8 cellular contexts compared by ENCODE assay signal in genomic region chr17:7330099-7331015, GRCh38. TPM values are rescaled to one million over a fixed set of nuclear protein-coding genes. Genes with fewer than 3 reads are reported as not detected.
DNase-seq lines count a peak whose midpoint lies in the region; ATAC-seq and TF ChIP-seq lines count a peak whose summit lies in the region.

No MANE protein-coding gene starts in this region.

- H3F3A ChIP-seq in neural progenitor cell (ENCODE audit: low read depth) = peaks cover 22% of the 10 kb centered on the region

- peak overlapping the region; percentile 94 for H3K4me3 Mint-ChIP-seq in neural progenitor cell

- ATAC-seq in GM19468 (IDR thresholded peaks at IDR 0.05; ENCODE audit: extremely low read depth, unreplicated experiment) = peak; percentile 9

- H3K4me2 ChIP-seq in neural progenitor cell = peak overlapping the region; percentile 74

- H3K27ac Mint-ChIP-seq in neural progenitor cell = peak overlapping the region; percentile 95

- peaks cover 20% of the 10 kb centered on the region for H3K79me2 ChIP-seq in neural progenitor cell (ENCODE audit: low read depth)

- H3K27me3 ChIP-seq in neural progenitor cell = no peaks in the 10 kb centered on the region

- peaks cover 28% of the 10 kb centered on the region for H3K4me1 Mint-ChIP-seq in neural progenitor cell

- H3K4me3 ChIP-seq in foreskin fibroblast (ENCODE audit: low read depth in 1 of 2, low read length in 2 of 2) (peak overlapping the region; percentile 83 to 92), neural progenitor cell (peak overlapping the region; percentile 94)

- H3K27ac ChIP-seq in neural progenitor cell = peak overlapping the region; percentile 79
- H3K27ac ChIP-seq in substantia nigra (ENCODE audit: low read depth, low read length, poor library complexity, severe bottlenecking) = peak overlapping the region; percentile 92

- no peaks in the 10 kb centered on the region for H3K9me3 ChIP-seq in neural progenitor cell (ENCODE audit: low read depth)

- H3K9ac ChIP-seq in neural progenitor cell = no peak overlapping the region

- TF ChIP-seq CTCF in foreskin fibroblast (IDR thresholded peaks at IDR 0.05; ENCODE audit: low read depth, low read length) (no peak), neural progenitor cell (IDR thresholded peaks at IDR 0.05) (peak; percentile 4)

- H3K9me3 Mint-ChIP-seq in neural progenitor cell = no peaks in the 10 kb centered on the region

- peak; percentile 86 for DNase-seq in COLO829 (ENCODE audit: low spot score)
- peak; percentile 96 for DNase-seq in HPDE6-E6E7 (ENCODE audit: extremely low spot score)
- peak; percentile 82 for DNase-seq in RKO (ENCODE audit: low spot score)
- peak; percentile 61 for DNase-seq in activated gamma-delta T cell (lab: John Stamatoyannopoulos, UW)
- DNase-seq in foreskin fibroblast = peak; percentile 56 to 86
- DNase-seq in neural progenitor cell (ENCODE audit: low spot score) = peak; percentile 92
- DNase-seq in substantia nigra (lab: John Stamatoyannopoulos, UW) = peak in 45 of 49 donors; percentile 42 to 88 (median 75)

- peaks cover 2% of the 10 kb centered on the region for H3K36me3 Mint-ChIP-seq in neural progenitor cell

- peaks cover 14% of the 10 kb centered on the region for H3K4me1 ChIP-seq in neural progenitor cell

- no peaks in the 10 kb centered on the region for H4K20me1 ChIP-seq in neural progenitor cell (ENCODE audit: low read depth)

- H2AFZ ChIP-seq in neural progenitor cell (replicated peaks) = peak overlapping the region; percentile 86

- peaks cover 16% of the 10 kb centered on the region for H3K27me3 Mint-ChIP-seq in neural progenitor cell (ENCODE audit: insufficient read depth, low read depth)

- H3K36me3 ChIP-seq in neural progenitor cell = no peaks in the 10 kb centered on the region

RNA-seq across cellular contexts. Expression of gene NEURL4, which starts 1.2 kb away (rescaled TPM):
- total RNA-seq in neural progenitor cell (ENCODE audit: low replicate concordance) = 5.1 and 26.3 TPM in 2 replicates

RNA-seq across cellular contexts. Expression of gene ACAP1, which starts 6.0 kb away (rescaled TPM):
- total RNA-seq in neural progenitor cell (ENCODE audit: low replicate concordance) = 0.65 and 2.7 TPM in 2 replicates

RNA-seq across cellular contexts. Expression of gene GPS2, which starts 15.2 kb away (rescaled TPM):
- total RNA-seq in neural progenitor cell (ENCODE audit: low replicate concordance) = 20.5 and 41.8 TPM in 2 replicates

RNA-seq across cellular contexts. Expression of gene KCTD11, which starts 21.6 kb away (rescaled TPM):
- 2.7 and 8.2 TPM in 2 replicates for total RNA-seq in neural progenitor cell (ENCODE audit: low replicate concordance)

RNA-seq across cellular contexts. Expression of gene EIF5A, which starts 22.9 kb away (rescaled TPM):
- 251 and 370 TPM in 2 replicates for total RNA-seq in neural progenitor cell (ENCODE audit: low replicate concordance)

Comparison
In these comparisons a context has a peak if more than half of its experiments do, and no peak if none do; other contexts are left out.
1. Peak in every context shown above with its lines: DNase-seq, ATAC-seq, H3K4me3 ChIP-seq and H3K27ac ChIP-seq.